In the genomic region with DNA sequence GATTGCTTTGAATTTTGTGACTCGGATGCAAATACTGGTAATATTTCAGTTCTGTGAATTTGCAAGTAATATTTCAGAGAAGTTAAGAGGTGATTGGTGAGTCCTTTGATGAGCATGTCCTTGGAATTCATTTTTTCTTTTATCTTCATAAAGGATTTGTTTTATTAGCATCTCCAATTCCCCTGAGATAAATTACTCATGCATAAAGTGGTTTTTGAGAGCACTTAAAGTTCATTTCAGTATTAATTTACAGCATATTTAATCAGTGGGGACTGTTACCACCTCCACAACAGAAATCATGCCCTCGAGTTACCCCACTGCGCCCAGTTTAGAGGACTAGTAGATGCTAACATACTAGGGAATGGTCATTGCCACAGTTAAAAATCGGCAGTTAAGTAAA, we compare ENCODE assay signal across 26 cellular contexts.
"Had no signal": no experiment of that assay in that cellular context is flagged by ENCODE, and none has a peak within 500 bp of the region (broad histone marks: within the 10 kb centered on the region; RNA-seq: fewer than 3 reads in every experiment).

No MANE protein-coding gene starts in this region.

- H3K27ac ChIP-seq: breast epithelium, Peyer's patch, RWPE1, SJSA1, VCaP had no signal

- H3K27ac Mint-ChIP-seq: activated CD4-positive, alpha-beta memory T cell treated with anti-CD3 and anti-CD28 coated beads, Interleukin-2, amount 10 ng/mL, durations not matched to agents 7 days and 5 days; activated CD4-positive, alpha-beta T cell treated with anti-CD3 and anti-CD28 coated beads for 36 hours; activated naive CD4-positive, alpha-beta T cell treated with anti-CD3 and anti-CD28 coated beads, Interleukin-2, amount 10 ng/mL, durations not matched to agents 7 days and 5 days; activated naive CD8-positive, alpha-beta T cell treated with anti-CD3 and anti-CD28 coated beads, Interleukin-2, amount 10 ng/mL, durations not matched to agents 7 days and 5 days; activated T-helper 17 cell treated with anti-CD3 and anti-CD28 coated beads, Interleukin-2, amount 50 U/mL, for 72 hours; T-helper 17 cell had no signal

- H3K4me3 ChIP-seq: breast epithelium, Peyer's patch, SJSA1 had no signal

- DNase-seq: activated CD4-positive, alpha-beta memory T cell treated with anti-CD3 and anti-CD28 coated beads, Interleukin-2, amount 10 ng/mL, durations not matched to agents 7 days and 5 days; activated CD4-positive, alpha-beta T cell treated with anti-CD3 and anti-CD28 coated beads for 36 hours; activated CD4-positive, alpha-beta T cell treated with anti-CD3 and anti-CD28 coated beads, Interleukin-2, amount 50 U/mL, for 1 hour; activated gamma-delta T cell; activated naive CD4-positive, alpha-beta T cell treated with anti-CD3 and anti-CD28 coated beads, Interleukin-2, amount 10 ng/mL, durations not matched to agents 7 days and 5 days; activated naive CD8-positive, alpha-beta T cell treated with anti-CD3 and anti-CD28 coated beads, Interleukin-2, amount 10 ng/mL, durations not matched to agents 7 days and 5 days; activated T-cell treated with anti-CD3 and anti-CD28 coated beads for 4 hours; activated T-cell treated with anti-CD3 and anti-CD28 coated beads, Interleukin-2, amount 50 U/mL, for 48 hours; aorta; central memory CD4-positive, alpha-beta T cell; Kasumi-1; NCI-H1105 treated with DMSO at 0.1 percent for 48 hours; NCI-H146; NCI-H187 treated with DMSO at 0.1 percent for 48 hours; NCI-H2081 treated with DMSO at 0.1 percent for 48 hours; NCI-H2171 treated with DMSO at 0.1 percent for 48 hours; NCI-H226; Peyer's patch; Right ventricle myocardium superior; T-helper 17 cell; T1000 had no signal

- H3K4me1 ChIP-seq: breast epithelium, Peyer's patch, SJSA1 had no signal

- ATAC-seq: activated CD4-positive, alpha-beta T cell treated with anti-CD3 and anti-CD28 coated beads for 36 hours; activated T-helper 17 cell treated with anti-CD3 and anti-CD28 coated beads, Interleukin-2, amount 50 U/mL, for 72 hours; T-helper 17 cell had no signal

- H3K27me3 Mint-ChIP-seq: activated CD4-positive, alpha-beta memory T cell treated with anti-CD3 and anti-CD28 coated beads, Interleukin-2, amount 10 ng/mL, durations not matched to agents 7 days and 5 days; activated CD4-positive, alpha-beta T cell treated with anti-CD3 and anti-CD28 coated beads for 36 hours; activated naive CD4-positive, alpha-beta T cell treated with anti-CD3 and anti-CD28 coated beads, Interleukin-2, amount 10 ng/mL, durations not matched to agents 7 days and 5 days; activated naive CD8-positive, alpha-beta T cell treated with anti-CD3 and anti-CD28 coated beads, Interleukin-2, amount 10 ng/mL, durations not matched to agents 7 days and 5 days; activated T-helper 17 cell treated with anti-CD3 and anti-CD28 coated beads, Interleukin-2, amount 50 U/mL, for 72 hours; T-helper 17 cell had no signal

- H3K9me3 Mint-ChIP-seq: activated CD4-positive, alpha-beta memory T cell treated with anti-CD3 and anti-CD28 coated beads, Interleukin-2, amount 10 ng/mL, durations not matched to agents 7 days and 5 days; activated naive CD4-positive, alpha-beta T cell treated with anti-CD3 and anti-CD28 coated beads, Interleukin-2, amount 10 ng/mL, durations not matched to agents 7 days and 5 days; activated naive CD8-positive, alpha-beta T cell treated with anti-CD3 and anti-CD28 coated beads, Interleukin-2, amount 10 ng/mL, durations not matched to agents 7 days and 5 days; activated T-helper 17 cell treated with anti-CD3 and anti-CD28 coated beads, Interleukin-2, amount 50 U/mL, for 72 hours had no signal

- H3K4me1 Mint-ChIP-seq: activated CD4-positive, alpha-beta memory T cell treated with anti-CD3 and anti-CD28 coated beads, Interleukin-2, amount 10 ng/mL, durations not matched to agents 7 days and 5 days; activated T-helper 17 cell treated with anti-CD3 and anti-CD28 coated beads, Interleukin-2, amount 50 U/mL, for 72 hours; T-helper 17 cell had no signal

- H3K4me3 Mint-ChIP-seq: activated CD4-positive, alpha-beta memory T cell treated with anti-CD3 and anti-CD28 coated beads, Interleukin-2, amount 10 ng/mL, durations not matched to agents 7 days and 5 days; activated CD4-positive, alpha-beta T cell treated with anti-CD3 and anti-CD28 coated beads for 36 hours; activated naive CD4-positive, alpha-beta T cell treated with anti-CD3 and anti-CD28 coated beads, Interleukin-2, amount 10 ng/mL, durations not matched to agents 7 days and 5 days; activated naive CD8-positive, alpha-beta T cell treated with anti-CD3 and anti-CD28 coated beads, Interleukin-2, amount 10 ng/mL, durations not matched to agents 7 days and 5 days; activated T-helper 17 cell treated with anti-CD3 and anti-CD28 coated beads, Interleukin-2, amount 50 U/mL, for 72 hours; T-helper 17 cell had no signal

- H3K9me3 ChIP-seq: breast epithelium, Peyer's patch, SJSA1 had no signal

- H3K27me3 ChIP-seq: breast epithelium, Peyer's patch, SJSA1 had no signal
